2 cellular contexts compared by ENCODE assay signal in the genomic region with DNA sequence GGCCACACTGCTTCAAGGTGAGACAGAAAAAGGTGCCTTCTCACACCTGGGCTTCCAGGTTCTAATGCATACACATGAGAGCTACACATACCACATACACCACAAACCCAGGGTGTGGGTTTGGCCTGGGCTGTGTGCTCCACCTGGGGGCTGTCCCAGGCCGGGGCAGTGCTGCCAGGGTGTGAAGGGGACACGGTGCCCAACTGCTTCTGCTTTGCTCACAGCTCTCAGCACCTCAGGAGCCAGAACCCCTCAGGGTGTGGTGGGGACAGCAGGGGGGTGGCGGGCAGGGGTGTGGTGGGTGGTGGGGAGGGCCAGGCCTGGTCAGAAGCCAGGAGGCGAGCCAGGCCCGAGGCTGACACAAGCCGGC.
TF ChIP-seq lines count a peak whose summit lies in the region.

No MANE protein-coding gene starts in this region.

TF ChIP-seq in HCT116, 20 proteins besides CTCF, POLR2A, EP300 and RAD21:
- TF ChIP-seq YY1 (IDR thresholded peaks at IDR 0.05; ENCODE audit: extremely low read depth, insufficient replicate concordance, low read depth, low read length) (no peak), ZNF274 (IDR thresholded peaks at IDR 0.05; ENCODE audit: low read depth, low read length) (no peak)
- TF ChIP-seq, protein P1, sequence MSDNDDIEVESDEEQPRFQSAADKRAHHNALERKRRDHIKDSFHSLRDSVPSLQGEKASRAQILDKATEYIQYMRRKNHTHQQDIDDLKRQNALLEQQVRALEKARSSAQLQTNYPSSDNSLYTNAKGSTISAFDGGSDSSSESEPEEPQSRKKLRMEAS (IDR thresholded peaks at IDR 0.05): no peak

TF ChIP-seq in K562, 482 proteins besides CTCF, POLR2A, EP300 and RAD21:
- TF ChIP-seq SLC30A9 (CRISPR knock-in tag; IDR thresholded peaks at IDR 0.05): no peak
- no peak for TF ChIP-seq ZNF408 (CRISPR knock-in tag; IDR thresholded peaks at IDR 0.05; ENCODE audit: low read depth)
- no peak for TF ChIP-seq RBM25 (IDR thresholded peaks at IDR 0.05; ENCODE audit: low read depth, low read length, severe bottlenecking)
- TF ChIP-seq HIVEP1 (CRISPR knock-in tag; IDR thresholded peaks at IDR 0.05): no peak
- no peak for TF ChIP-seq SRSF1 (IDR thresholded peaks at IDR 0.05; ENCODE audit: low read depth, low read length)
- no peak for TF ChIP-seq FUS (optimal IDR thresholded peaks at IDR 0.05; ENCODE audit: low read depth, low read length)
- no peak for TF ChIP-seq BDP1 (IDR thresholded peaks at IDR 0.05; ENCODE audit: insufficient read depth, insufficient read length)
- no peak for TF ChIP-seq SIRT6 (IDR thresholded peaks at IDR 0.05; ENCODE audit: low read depth, low read length)
- no peak for TF ChIP-seq NRF1 (conservative IDR thresholded peaks at IDR 0.05 in 1 of 2, IDR thresholded peaks at IDR 0.05 in 1 of 2)
- TF ChIP-seq, protein P2, sequence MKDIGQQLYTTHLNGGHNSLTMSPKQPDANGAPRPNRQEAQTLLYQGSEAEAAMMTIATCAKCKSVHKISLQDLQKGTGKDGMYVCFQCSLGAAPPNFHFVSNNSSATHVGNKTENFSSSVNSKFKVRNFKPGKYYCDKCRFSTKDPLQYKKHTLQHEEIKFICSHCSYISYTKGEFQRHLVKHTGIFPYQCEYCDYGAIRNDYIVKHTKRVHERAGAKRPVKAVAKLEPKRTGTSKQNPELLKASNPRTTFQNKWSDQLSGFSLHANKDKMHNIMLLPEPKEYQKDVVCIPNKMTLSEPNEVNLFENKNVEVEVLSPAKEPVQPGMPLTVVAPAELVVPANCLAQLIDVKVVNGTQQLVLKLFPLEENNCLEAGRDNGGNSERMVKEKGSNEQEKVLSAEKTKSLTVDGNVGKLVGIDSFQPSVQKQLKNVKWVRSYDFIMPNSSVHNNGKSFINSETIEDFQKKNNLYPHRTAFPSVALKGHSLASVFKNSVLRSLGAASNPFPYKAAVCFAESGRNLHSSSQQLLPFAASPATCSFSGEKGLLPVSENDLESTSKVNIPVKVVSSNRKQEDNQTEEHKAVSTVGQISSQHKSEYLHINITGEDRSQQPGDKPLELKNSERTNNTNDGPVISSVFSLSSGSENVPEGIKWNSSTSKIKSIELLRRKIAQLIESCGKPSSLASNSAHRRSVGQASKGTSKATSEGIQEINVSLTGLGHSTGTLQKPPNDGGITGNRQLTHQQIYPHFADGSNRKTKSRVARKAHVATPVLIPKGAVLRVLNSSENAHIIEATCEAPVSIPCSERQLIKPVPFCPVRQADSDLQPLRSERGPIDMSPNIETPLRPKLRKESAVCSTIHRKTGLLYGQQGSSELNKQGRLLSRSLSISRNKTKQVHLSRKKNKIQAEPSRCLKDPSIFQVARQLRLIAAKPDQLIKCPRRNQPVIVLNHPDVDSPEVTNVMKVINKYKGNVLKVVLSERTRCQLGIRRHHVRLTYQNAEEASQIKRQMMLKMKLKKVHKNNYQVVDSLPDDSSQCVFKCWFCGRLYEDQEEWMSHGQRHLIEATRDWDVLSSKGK (CRISPR knock-in tag; IDR thresholded peaks at IDR 0.05): no peak
- TF ChIP-seq SREBF2 (CRISPR knock-in tag; IDR thresholded peaks at IDR 0.05): no peak
- TF ChIP-seq, protein P3, sequence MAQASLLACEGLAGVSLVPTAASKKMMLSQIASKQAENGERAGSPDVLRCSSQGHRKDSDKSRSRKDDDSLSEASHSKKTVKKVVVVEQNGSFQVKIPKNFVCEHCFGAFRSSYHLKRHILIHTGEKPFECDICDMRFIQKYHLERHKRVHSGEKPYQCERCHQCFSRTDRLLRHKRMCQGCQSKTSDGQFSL (CRISPR knock-in tag; IDR thresholded peaks at IDR 0.05): no peak
- TF ChIP-seq, protein P3 (tag; IDR thresholded peaks at IDR 0.05): no peak
- no peak for TF ChIP-seq ZNF140 (CRISPR knock-in tag; IDR thresholded peaks at IDR 0.05)
- TF ChIP-seq NR4A1 (CRISPR knock-in tag; IDR thresholded peaks at IDR 0.05): no peak
- no peak for TF ChIP-seq NR4A1 (tag; IDR thresholded peaks at IDR 0.05)
- no peak for TF ChIP-seq OTX1 (CRISPR knock-in tag; IDR thresholded peaks at IDR 0.05)
TF ChIP-seq in K562: peak in this region for 0.
